ENCODE assay signal across 8 cellular contexts in genomic region chr22:31345331-31346254, GRCh38. TPM values are rescaled to one million over a fixed set of nuclear protein-coding genes. Genes with fewer than 3 reads are reported as not detected.
DNase-seq lines count a peak whose midpoint lies in the region; ATAC-seq lines count a peak whose summit lies in the region.

No MANE protein-coding gene starts in this region.

- H3K9me3 Mint-ChIP-seq in activated T-helper 17 cell treated with anti-CD3 and anti-CD28 coated beads, Interleukin-2, amount 50 U/mL, for 72 hours, result no peaks in the 10 kb centered on the region
- H3K9me3 Mint-ChIP-seq in natural killer cell treated with Interleukin-12 subunit alpha and Interleukin-12 subunit beta and Interleukin-15 and Interleukin-18, amount 100 ng/mL, for 72 hours, result no peaks in the 10 kb centered on the region

- H3K27me3 Mint-ChIP-seq in activated T-helper 17 cell treated with anti-CD3 and anti-CD28 coated beads, Interleukin-2, amount 50 U/mL, for 72 hours, result no peaks in the 10 kb centered on the region
- no peaks in the 10 kb centered on the region for H3K27me3 Mint-ChIP-seq in natural killer cell treated with Interleukin-12 subunit alpha and Interleukin-12 subunit beta and Interleukin-15 and Interleukin-18, amount 100 ng/mL, for 72 hours

- peak; percentile 45 for ATAC-seq in GM21381 (IDR thresholded peaks at IDR 0.05; ENCODE audit: unreplicated experiment)
- peak; percentile 59 for ATAC-seq in activated T-helper 17 cell treated with anti-CD3 and anti-CD28 coated beads, Interleukin-2, amount 50 U/mL, for 72 hours (replicated peaks)
- ATAC-seq in natural killer cell treated with Interleukin-12 subunit alpha and Interleukin-12 subunit beta and Interleukin-15 and Interleukin-18, amount 100 ng/mL, for 72 hours, result peak; percentile 79 to 88

- H3K4me3 Mint-ChIP-seq in activated T-helper 17 cell treated with anti-CD3 and anti-CD28 coated beads, Interleukin-2, amount 50 U/mL, for 72 hours, result peak overlapping the region; percentile 92
- peak overlapping the region; percentile 83 for H3K4me3 Mint-ChIP-seq in natural killer cell treated with Interleukin-12 subunit alpha and Interleukin-12 subunit beta and Interleukin-15 and Interleukin-18, amount 100 ng/mL, for 72 hours

- DNase-seq in COLO829 (ENCODE audit: low spot score) (peak; percentile 90), KG1 (lab: John Stamatoyannopoulos, UW) (peak; percentile 87), RKO (ENCODE audit: low spot score) (peak; percentile 87), fibroblast of peridontal ligament (ENCODE audit: extremely low read depth) (peak; percentile 70)
- peak; percentile 89 for DNase-seq in natural killer cell treated with Interleukin-12 subunit alpha and Interleukin-12 subunit beta and Interleukin-15 and Interleukin-18, amount 100 ng/mL, for 72 hours (ENCODE audit: low spot score)
- peak; percentile 78 for DNase-seq in stimulated activated naive CD4-positive, alpha-beta T cell treated with Interleukin-2 at 50 U/mL for 16 hours (lab: John Stamatoyannopoulos, UW)

- H3K27ac Mint-ChIP-seq in activated T-helper 17 cell treated with anti-CD3 and anti-CD28 coated beads, Interleukin-2, amount 50 U/mL, for 72 hours, result no peak overlapping the region
- H3K27ac Mint-ChIP-seq in natural killer cell treated with Interleukin-12 subunit alpha and Interleukin-12 subunit beta and Interleukin-15 and Interleukin-18, amount 100 ng/mL, for 72 hours, result peak overlapping the region in 1 of 2 donors; percentile 80

- peaks cover 11% of the 10 kb centered on the region for H3K4me1 Mint-ChIP-seq in activated T-helper 17 cell treated with anti-CD3 and anti-CD28 coated beads, Interleukin-2, amount 50 U/mL, for 72 hours
- H3K4me1 Mint-ChIP-seq in natural killer cell treated with Interleukin-12 subunit alpha and Interleukin-12 subunit beta and Interleukin-15 and Interleukin-18, amount 100 ng/mL, for 72 hours (ENCODE audit: low read depth in 2 of 2), result peaks cover 37 to 39% of the 10 kb centered on the region in 2 donors

- peaks cover 47% of the 10 kb centered on the region for H3K36me3 Mint-ChIP-seq in activated T-helper 17 cell treated with anti-CD3 and anti-CD28 coated beads, Interleukin-2, amount 50 U/mL, for 72 hours (ENCODE audit: low read depth)
- H3K36me3 Mint-ChIP-seq in natural killer cell treated with Interleukin-12 subunit alpha and Interleukin-12 subunit beta and Interleukin-15 and Interleukin-18, amount 100 ng/mL, for 72 hours, result no peaks in the 10 kb centered on the region

RNA-seq across cellular contexts. Expression of gene PATZ1, which starts 0.6 kb away (rescaled TPM):
- total RNA-seq in activated T-helper 17 cell treated with anti-CD3 and anti-CD28 coated beads, Interleukin-2, amount 50 U/mL, for 72 hours, result 10 to 100 TPM; 16.9 to 28.3 TPM
- total RNA-seq in natural killer cell treated with Interleukin-12 subunit alpha and Interleukin-12 subunit beta and Interleukin-15 and Interleukin-18, amount 100 ng/mL, for 72 hours, result 10 to 100 TPM; 13.9 to 34.1 TPM

RNA-seq across cellular contexts. Expression of gene PIK3IP1, which starts 53.3 kb away (rescaled TPM):
- 10 to 100 TPM; 11.0 to 24.1 TPM for total RNA-seq in activated T-helper 17 cell treated with anti-CD3 and anti-CD28 coated beads, Interleukin-2, amount 50 U/mL, for 72 hours
- 1 to 10 TPM in 1 of 2 donors, under 1 TPM in 1; 0.74 to 1.0 TPM for total RNA-seq in natural killer cell treated with Interleukin-12 subunit alpha and Interleukin-12 subunit beta and Interleukin-15 and Interleukin-18, amount 100 ng/mL, for 72 hours

RNA-seq across cellular contexts. Expression of gene DRG1, which starts 53.8 kb away (rescaled TPM):
- 10 to 100 TPM; 97.4 to 99.4 TPM for total RNA-seq in activated T-helper 17 cell treated with anti-CD3 and anti-CD28 coated beads, Interleukin-2, amount 50 U/mL, for 72 hours
- 100 to 1,000 TPM; 111 to 138 TPM for total RNA-seq in natural killer cell treated with Interleukin-12 subunit alpha and Interleukin-12 subunit beta and Interleukin-15 and Interleukin-18, amount 100 ng/mL, for 72 hours

Comparison
In these comparisons a context has a peak if more than half of its experiments do, and no peak if none do; other contexts are left out.
1. Peak in every context shown above with its lines: DNase-seq and ATAC-seq.
2. RNA of gene PIK3IP1, which starts 53.3 kb away (total RNA-seq): 11.0 to 24.1 TPM in activated T-helper 17 cell treated with anti-CD3 and anti-CD28 coated beads, Interleukin-2, amount 50 U/mL, for 72 hours; 0.74 to 1.0 TPM in natural killer cell treated with Interleukin-12 subunit alpha and Interleukin-12 subunit beta and Interleukin-15 and Interleukin-18, amount 100 ng/mL, for 72 hours; every median in the first group is over 4 times any median in the second.